Comparison of ENCODE assay signal across 17 cellular contexts in the genomic region with DNA sequence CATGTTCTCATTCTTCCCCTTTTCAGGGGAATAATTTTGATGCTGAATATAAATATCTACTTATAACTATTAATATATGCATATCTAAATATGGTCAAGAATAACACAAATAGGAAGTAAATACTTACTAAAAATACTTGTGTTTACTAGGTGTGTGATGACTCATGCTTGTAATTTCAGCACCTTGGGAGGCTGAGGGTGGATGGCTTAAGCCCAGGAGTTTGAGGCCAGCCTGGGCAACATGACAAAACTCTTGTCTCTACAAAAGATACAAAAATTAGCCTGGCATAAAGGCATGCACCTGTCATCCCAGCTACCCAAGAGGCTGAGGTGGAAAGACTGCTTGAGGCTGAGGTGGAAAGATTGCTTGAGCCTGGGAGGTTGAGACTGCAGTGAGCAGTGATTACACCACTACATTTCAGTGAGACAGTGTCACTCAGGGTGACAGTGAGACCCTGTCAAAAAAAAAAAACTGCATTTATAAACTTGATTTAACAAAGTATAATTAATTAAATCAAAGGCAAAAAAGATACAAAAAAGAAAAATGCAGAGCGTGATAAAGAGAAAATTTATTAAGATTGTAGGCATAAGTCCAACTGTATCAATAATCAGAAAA.
DNase-seq lines count a peak whose midpoint lies in the region; ATAC-seq, FAIRE-seq and TF ChIP-seq lines count a peak whose summit lies in the region.
"Had no signal": no experiment of that assay in that cellular context is flagged by ENCODE, and none has a peak within 500 bp of the region (broad histone marks: within the 10 kb centered on the region; RNA-seq: fewer than 3 reads in every experiment).

No MANE protein-coding gene starts in this region.

- no peak for FAIRE-seq in bronchial epithelial cell (lab: Jason Lieb, UNC)

- H3K4me3 ChIP-seq in HCT116 (replicated peaks in 1 of 2; ENCODE audit: low read depth in 1 of 2, low read length in 2 of 2) = no peak overlapping the region
- H3K4me3 ChIP-seq in bronchial epithelial cell (ENCODE audit: low read depth, low read length) = no peak overlapping the region
- H3K4me3 ChIP-seq: HAP-1 had no signal

- intact Hi-C loops in HCT116 (cut with micrococcal nuclease) = no loop called here

- peak overlapping the region; percentile 28; the same call in 1 of the 2 replicates for H3K4me2 ChIP-seq in HCT116 (ENCODE audit: low read length)

- RAD21 ChIA-PET in HCT116 (lab: Charles Lee; ENCODE audit: low non-redundant PET in 1 of 2, low total read pairs in 2 of 2, uncharacterized antibody in 2 of 2, unreplicated experiment in 2 of 2) = no interaction called here

- H4K20me1 ChIP-seq in HCT116 (ENCODE audit: insufficient read depth) = no peaks in the 10 kb centered on the region

- H3K9me2 ChIP-seq in HCT116 (ENCODE audit: insufficient read depth) = no peaks in the 10 kb centered on the region

- H3K9ac ChIP-seq in HCT116 (ENCODE audit: low read length) = no peak overlapping the region

- CTCF ChIA-PET in HCT116 (lab: Charles Lee) = no interaction called here

- no TSS peak for BruUV-seq in HCT116 (replicated peaks; lab: Mats Ljungman, UMichigan)

- no peaks in the 10 kb centered on the region for H3K79me2 ChIP-seq in HCT116 (ENCODE audit: insufficient read depth, low read length)

- ATAC-seq in HCT116 (peak; percentile 73), HG03521 (IDR thresholded peaks at IDR 0.05; ENCODE audit: unreplicated experiment) (no peak), HG03175 (IDR thresholded peaks at IDR 0.05; ENCODE audit: unreplicated experiment) (no peak)

- TF ChIP-seq CTCF in HCT116 (IDR thresholded peaks at IDR 0.05 in 2 of 3, conservative IDR thresholded peaks at IDR 0.05 in 1 of 3; ENCODE audit: borderline replicate concordance in 1 of 3, insufficient read depth in 1 of 3, low read depth in 2 of 3, low read length in 2 of 3) (no peak), bronchial epithelial cell (IDR thresholded peaks at IDR 0.05; ENCODE audit: insufficient read depth, low read length, severe bottlenecking) (no peak)

- TF ChIP-seq POLR2A in HCT116 (IDR thresholded peaks at IDR 0.05; ENCODE audit: borderline replicate concordance, extremely low read depth, insufficient read depth, insufficient read length) = no peak

- TF ChIP-seq RAD21 in HCT116 (IDR thresholded peaks at IDR 0.05; ENCODE audit: low read depth) = no peak

- peaks cover 6 to 11% of the 10 kb centered on the region in 2 experiments; a peak in 3 of 4 replicates for H3K4me1 ChIP-seq in HCT116 (ENCODE audit: control insufficient read depth in 1 of 2, insufficient read depth in 2 of 2, low read length in 2 of 2)
- H3K4me1 ChIP-seq: Caco-2, HAP-1 had no signal

- POLR2A ChIA-PET in HCT116 (lab: Charles Lee) = no interaction called here

- DNase-seq in COR-L47 (lab: John Stamatoyannopoulos, UW) (peak; percentile 3), HCT116 (ENCODE audit: low read depth, low spot score) (peak; percentile 31), bronchial epithelial cell (ENCODE audit: low read depth) (peak; percentile 20), myocyte (ENCODE audit: low read depth) (peak; percentile 59), ecto neural progenitor cell (ENCODE audit: low spot score) (no peak)
- DNase-seq: ACHN, AML-193, Caco-2, NCI-H1048, NCI-H1694, NCI-H2107, NCI-H526 treated with DMSO at 0.1 percent for 48 hours, RPMI8226, SIG-M5 had no signal

- H3K27ac ChIP-seq in HCT116 (ENCODE audit: low read depth, low read length) = no peak overlapping the region

- H3K9me3 ChIP-seq in HCT116 (ENCODE audit: control insufficient read depth in 1 of 2, insufficient read depth in 1 of 2, low read depth in 1 of 2, low read length in 2 of 2) = no peaks in the 10 kb centered on the region
- H3K9me3 ChIP-seq: HAP-1 had no signal

- H3K27me3 ChIP-seq in HCT116 (ENCODE audit: insufficient read depth, low read length) (no peaks in the 10 kb centered on the region), bronchial epithelial cell (ENCODE audit: control insufficient read depth, insufficient read depth, low read length) (no peaks in the 10 kb centered on the region)

- H3K36me3 ChIP-seq in HCT116 (ENCODE audit: control insufficient read depth in 1 of 2, insufficient read depth in 2 of 2, low read length in 2 of 2) (no peaks in the 10 kb centered on the region), bronchial epithelial cell (ENCODE audit: control insufficient read depth, insufficient read depth, low read length) (no peaks in the 10 kb centered on the region)
- H3K36me3 ChIP-seq: HAP-1 had no signal

- no peak overlapping the region for H2AFZ ChIP-seq in HCT116 (ENCODE audit: low read depth, low read length, poor library complexity, severe bottlenecking)

TF ChIP-seq in HCT116, 20 proteins besides CTCF, POLR2A, EP300 and RAD21:
- TF ChIP-seq SRF (IDR thresholded peaks at IDR 0.05; ENCODE audit: low read depth) (peak; percentile 77), POLR2AphosphoS5 (IDR thresholded peaks at IDR 0.05; ENCODE audit: low read depth, low read length) (no peak), ZBTB33 (IDR thresholded peaks at IDR 0.05; ENCODE audit: extremely low read depth, insufficient replicate concordance, low read length) (no peak), JUND (IDR thresholded peaks at IDR 0.05) (peak; percentile 62), TCF7L2 (IDR thresholded peaks at IDR 0.05; ENCODE audit: borderline replicate concordance, extremely low read depth, insufficient read depth, insufficient read length) (no peak), CBX3 (IDR thresholded peaks at IDR 0.05; ENCODE audit: low read depth) (peak; percentile 58; the same call in 1 of the 2 replicates), FOSL1 (IDR thresholded peaks at IDR 0.05; ENCODE audit: low read depth) (peak; percentile 51; the same call in 1 of the 2 replicates)
- TF ChIP-seq, protein P1, sequence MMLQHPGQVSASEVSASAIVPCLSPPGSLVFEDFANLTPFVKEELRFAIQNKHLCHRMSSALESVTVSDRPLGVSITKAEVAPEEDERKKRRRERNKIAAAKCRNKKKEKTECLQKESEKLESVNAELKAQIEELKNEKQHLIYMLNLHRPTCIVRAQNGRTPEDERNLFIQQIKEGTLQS (IDR thresholded peaks at IDR 0.05) = no peak
TF ChIP-seq in HCT116: peak in this region for 4.
